In genomic region chr13:114352763-114353162, GRCh38 we compare ENCODE assay signal across 8 cellular contexts. TPM values are rescaled to one million over a fixed set of nuclear protein-coding genes. Genes with fewer than 3 reads are reported as not detected.
DNase-seq lines count a peak whose midpoint lies in the region; ATAC-seq and TF ChIP-seq lines count a peak whose summit lies in the region.
"Not testable (repeated sequence)": the region's sequence is repeated elsewhere in the genome, so short reads cannot be mapped to it uniquely, and the experiment has no call there.

No MANE protein-coding gene starts in this region.

- not testable (repeated sequence) for BruUV-seq in Calu3 (replicated peaks; lab: Mats Ljungman, UMichigan)

- H3K27me3 ChIP-seq in body of pancreas: not testable (repeated sequence)
- peaks cover 22% of the 10 kb centered on the region for H3K27me3 ChIP-seq in transverse colon

- not testable (repeated sequence) for H3K27ac Mint-ChIP-seq in Calu3 (ENCODE audit: unreplicated experiment); WTC11; nephron progenitor cell

- intact Hi-C loops in Calu3 (cut with micrococcal nuclease; ENCODE audit: unreplicated experiment); body of pancreas (cut with DNase I); Right ventricle myocardium inferior (cut with DNase I); transverse colon (cut with DNase I; ENCODE audit: low total_unique reads): not testable (repeated sequence)

- 54 to 82% methylated on average over 9 to 18 of the region's 34 CpGs for WGBS in body of pancreas, 2 donors
- 77 to 90% methylated on average over 9 to 33 of the region's 34 CpGs for WGBS in transverse colon (ENCODE audit: low coverage in 1 of 2), 2 donors

- TF ChIP-seq POLR2A in body of pancreas (IDR thresholded peaks at IDR 0.05); transverse colon (IDR thresholded peaks at IDR 0.05): not testable (repeated sequence)

- H3K4me1 Mint-ChIP-seq in Calu3 (ENCODE audit: low read depth, unreplicated experiment); nephron progenitor cell: not testable (repeated sequence)
- H3K4me1 Mint-ChIP-seq in WTC11: peaks cover 15% of the 10 kb centered on the region

- H3K4me3 ChIP-seq in body of pancreas, transverse colon: not testable (repeated sequence)

- H3K36me3 ChIP-seq in body of pancreas (replicated peaks in 1 of 2; ENCODE audit: insufficient read depth in 1 of 2, low read depth in 2 of 2); transverse colon: not testable (repeated sequence)

- not testable (repeated sequence) for TF ChIP-seq EP300 in transverse colon (IDR thresholded peaks at IDR 0.05; ENCODE audit: low read depth)

- not testable (repeated sequence) for H3K4me3 Mint-ChIP-seq in Calu3 (ENCODE audit: low read depth, unreplicated experiment); WTC11; nephron progenitor cell

- POLR2A ChIA-PET in WTC11 (lab: Charles Lee): not testable (repeated sequence)

- ATAC-seq in WTC11, body of pancreas, Right ventricle myocardium inferior: not testable (repeated sequence)

- in situ Hi-C loops in transverse colon (cut with MboI; ENCODE audit: low pct_ligation_motif_present in 1 of 4, low pct_unique_long_range_greater_than_20kb in 1 of 4, low sequenced_read_pairs in 3 of 4): not testable (repeated sequence)

- not testable (repeated sequence) for H3K36me3 Mint-ChIP-seq in Calu3 (ENCODE audit: insufficient read depth, unreplicated experiment); WTC11; nephron progenitor cell (ENCODE audit: low read depth)

- H3K4me1 ChIP-seq in body of pancreas, transverse colon: not testable (repeated sequence)

- DNase-seq in Calu3: peak; percentile 24
- DNase-seq in HK-2 (ENCODE audit: unreplicated experiment): peak; percentile 11
- DNase-seq in NCI-H82 (lab: John Stamatoyannopoulos, UW): peak; percentile 31
- peak; percentile 65 for DNase-seq in WTC11 (ENCODE audit: low spot score)
- peak in 3 of 4 donors; percentile 13 to 40 (median 38) for DNase-seq in body of pancreas
- peak; percentile 84 for DNase-seq in Right ventricle myocardium inferior (ENCODE audit: missing footprints)
- DNase-seq in nephron progenitor cell: peak; percentile 35
- DNase-seq in transverse colon: not testable (repeated sequence)

- CTCF ChIA-PET in Calu3 (lab: Charles Lee): not testable (repeated sequence)
- CTCF ChIA-PET in WTC11 (lab: Charles Lee): interaction anchor here (1.4 kb wide), 1 partner anchor 12 kb away, joined by 8 read pairs; no protein-coding TSS in a partner anchor

- H3K9me3 ChIP-seq in body of pancreas, transverse colon: not testable (repeated sequence)

- H3K27me3 Mint-ChIP-seq in Calu3 (ENCODE audit: unreplicated experiment); WTC11 (ENCODE audit: low read depth): not testable (repeated sequence)
- peaks cover 23% of the 10 kb centered on the region for H3K27me3 Mint-ChIP-seq in nephron progenitor cell (ENCODE audit: low read depth, poor library complexity)

- H3K27ac ChIP-seq in body of pancreas, transverse colon: not testable (repeated sequence)

- TF ChIP-seq CTCF in Calu3 (IDR thresholded peaks at IDR 0.05; ENCODE audit: unreplicated experiment) (peak; percentile 60), WTC11 (IDR thresholded peaks at IDR 0.05) (peak; percentile 80), body of pancreas (IDR thresholded peaks at IDR 0.05) (peak in 4 of 7 experiments; percentile 14 to 27 (median 24)), nephron progenitor cell (IDR thresholded peaks at IDR 0.05) (peak; percentile 37), transverse colon (IDR thresholded peaks at IDR 0.05) (peak in 3 of 5 experiments; percentile 26 to 30 (median 29))

- H3K9me3 Mint-ChIP-seq in Calu3 (ENCODE audit: low read depth, unreplicated experiment); nephron progenitor cell: not testable (repeated sequence)
- peaks cover 23% of the 10 kb centered on the region for H3K9me3 Mint-ChIP-seq in WTC11

RNA-seq across cellular contexts. Expression of gene CHAMP1, which starts 38.5 kb away (rescaled TPM):
- 8.3 and 10.3 TPM in 2 replicates for total RNA-seq in Calu3 (2022)
- 29.5 to 31.7 TPM (median 30.6 TPM) in 3 replicates for total RNA-seq in WTC11 (2021)
- total RNA-seq in body of pancreas: 10 to 100 TPM in 1 of 2 donors, 1 to 10 TPM in 1; 5.9 to 10.6 TPM
- 7.7 TPM for total RNA-seq in Right ventricle myocardium inferior
- total RNA-seq in transverse colon: 10 to 100 TPM in 3 of 4 donors, 1 to 10 TPM in 1; 3.4 to 57.2 (median 20.0) TPM

Comparison
In these comparisons a context has a peak if more than half of its experiments do, and no peak if none do; other contexts are left out.
1. CTCF ChIP-seq: peak in every context shown above with its lines; median percentile 80 in WTC11; 60 in Calu3; 37 in nephron progenitor cell; 29 in transverse colon; 24 in body of pancreas.